In genomic region chr19:17528610-17529009, GRCh38 we compare ENCODE assay signal across 18 cellular contexts. TPM values are rescaled to one million over a fixed set of nuclear protein-coding genes. Genes with fewer than 3 reads are reported as not detected.
A peak's percentile ranks its signal among the peaks of the same experiment; 100 is the strongest.
DNase-seq lines count a peak whose midpoint lies in the region; ATAC-seq, FAIRE-seq and TF ChIP-seq lines count a peak whose summit lies in the region.
"Had no signal": no experiment of that assay in that cellular context is flagged by ENCODE, and none has a peak within 500 bp of the region (broad histone marks: within the 10 kb centered on the region; RNA-seq: fewer than 3 reads in every experiment).

No MANE protein-coding gene starts in this region.

- no TSS peak for BruUV-seq in HepG2 (replicated peaks; lab: Mats Ljungman, UMichigan)

- H4K20me1 ChIP-seq in HepG2 (ENCODE audit: insufficient read depth, low read length) (no peaks in the 10 kb centered on the region), OCI-LY1 (ENCODE audit: insufficient read depth, low read length) (no peaks in the 10 kb centered on the region)

- no peak overlapping the region for H3K4me3 Mint-ChIP-seq in glutamatergic neuron (ENCODE audit: unreplicated experiment)
- H3K4me3 Mint-ChIP-seq in stimulated activated naive B cell treated with anti-CD40 and anti-IgM and Interleukin-4, amounts not matched to agents 10 μg/mL and 1 μg/mL and 100 μg/mL, for 72 hours = peak overlapping the region; percentile 87 to 90
- H3K4me3 Mint-ChIP-seq: H9 had no signal

- H3K36me3 ChIP-seq in HepG2 (replicated peaks in 1 of 2; ENCODE audit: control insufficient read depth in 1 of 2, insufficient read depth in 2 of 2, low read length in 2 of 2) (no peaks in the 10 kb centered on the region), right lobe of liver (no peaks in the 10 kb centered on the region), OCI-LY1 (ENCODE audit: insufficient read depth, low read length) (peaks cover 11% of the 10 kb centered on the region), aorta (ENCODE audit: control insufficient read depth in 1 of 2, insufficient read depth in 2 of 2, low read length in 1 of 2) (no peaks in the 10 kb centered on the region)

- H3K27ac ChIP-seq in HepG2 (ENCODE audit: extremely low read length, insufficient read depth, low read length) = no peak overlapping the region
- no peak overlapping the region for H3K27ac ChIP-seq in right lobe of liver
- H3K27ac ChIP-seq in OCI-LY1 (ENCODE audit: low read depth, low read length, poor library complexity, severe bottlenecking) = peak overlapping the region; percentile 71
- H3K27ac ChIP-seq in aorta (ENCODE audit: low read depth in 1 of 2, low read length in 2 of 2) = no peak overlapping the region
- H3K27ac ChIP-seq: A549 had no signal

- CTCF ChIA-PET in HepG2 (lab: Yijun Ruan, JAX; ENCODE audit: low intra/inter-chr PET ratio, low total read pairs) = no interaction called here

- H3K36me3 Mint-ChIP-seq in glutamatergic neuron (ENCODE audit: unreplicated experiment) = peaks cover 7% of the 10 kb centered on the region
- H3K36me3 Mint-ChIP-seq in stimulated activated naive B cell treated with anti-CD40 and anti-IgM and Interleukin-4, amounts not matched to agents 10 μg/mL and 1 μg/mL and 100 μg/mL, for 72 hours = peaks cover 34 to 53% of the 10 kb centered on the region in 2 donors

- in situ Hi-C loops in HepG2 (cut with HindIII; ENCODE audit: extremely low pct_ligation_motif_present, low pct_unique_long_range_greater_than_20kb) = no loop called here

- TF ChIP-seq POLR2A in HepG2 (IDR thresholded peaks at IDR 0.05; ENCODE audit: insufficient read depth in 1 of 2, low read depth in 2 of 2, low read length in 2 of 2) = no peak
- TF ChIP-seq POLR2A in right lobe of liver (IDR thresholded peaks at IDR 0.05) = no peak

- intact Hi-C loops in HepG2 (cut with micrococcal nuclease; ENCODE audit: unreplicated experiment) (no loop called here), right lobe of liver (cut with DNase I) (no loop called here), aorta (cut with DNase I) (no loop called here)

- H3K9me3 Mint-ChIP-seq in glutamatergic neuron (ENCODE audit: unreplicated experiment) = peaks cover 3% of the 10 kb centered on the region
- H3K9me3 Mint-ChIP-seq in stimulated activated naive B cell treated with anti-CD40 and anti-IgM and Interleukin-4, amounts not matched to agents 10 μg/mL and 1 μg/mL and 100 μg/mL, for 72 hours = peaks cover 7 to 8% of the 10 kb centered on the region in 2 donors

- no peaks in the 10 kb centered on the region for H3K4me1 Mint-ChIP-seq in glutamatergic neuron (ENCODE audit: low read depth, unreplicated experiment)
- H3K4me1 Mint-ChIP-seq in stimulated activated naive B cell treated with anti-CD40 and anti-IgM and Interleukin-4, amounts not matched to agents 10 μg/mL and 1 μg/mL and 100 μg/mL, for 72 hours = peaks cover 43 to 75% of the 10 kb centered on the region in 2 donors

- H3K79me2 ChIP-seq in HepG2 (ENCODE audit: insufficient read depth, low read length) (no peaks in the 10 kb centered on the region), OCI-LY1 (ENCODE audit: insufficient read depth, low read length) (no peaks in the 10 kb centered on the region)

- H3K4me1 ChIP-seq in HepG2 (ENCODE audit: insufficient read depth, low read length) (peaks cover 24% of the 10 kb centered on the region), right lobe of liver (no peaks in the 10 kb centered on the region), OCI-LY1 (ENCODE audit: insufficient read depth, low read length, severe bottlenecking) (peaks cover 43% of the 10 kb centered on the region), aorta (ENCODE audit: control insufficient read depth in 1 of 2, insufficient read depth in 2 of 2, low read length in 2 of 2) (no peaks in the 10 kb centered on the region)

- POLR2A ChIA-PET in HepG2 (lab: Yijun Ruan, JAX) = interaction anchor here (2.4 kb wide), 1 partner anchor 17 kb away, joined by 13 read pairs; the partner anchor contains the start of gene PGLS

- ATAC-seq in HepG2 (no peak), right lobe of liver (no peak), aorta (ENCODE audit: low FRiP score) (no peak)
- ATAC-seq in stimulated activated naive B cell treated with anti-CD40 and anti-IgM and Interleukin-4, amounts not matched to agents 10 μg/mL and 1 μg/mL and 100 μg/mL, for 72 hours (replicated peaks) = no peak
- ATAC-seq: A549 had no signal

- peaks cover 6% of the 10 kb centered on the region for H3K27me3 Mint-ChIP-seq in glutamatergic neuron (ENCODE audit: unreplicated experiment)
- no peaks in the 10 kb centered on the region for H3K27me3 Mint-ChIP-seq in stimulated activated naive B cell treated with anti-CD40 and anti-IgM and Interleukin-4, amounts not matched to agents 10 μg/mL and 1 μg/mL and 100 μg/mL, for 72 hours

- no peak overlapping the region for H3K9ac ChIP-seq in HepG2 (ENCODE audit: insufficient read depth, low read depth, low read length)
- no peak overlapping the region for H3K9ac ChIP-seq in OCI-LY1 (ENCODE audit: low read length)

- TF ChIP-seq EP300 in HepG2 (IDR thresholded peaks at IDR 0.05; ENCODE audit: low read depth in 2 of 2, low read length in 2 of 2) (no peak), HepG2 (CRISPR knock-in tag; IDR thresholded peaks at IDR 0.05; ENCODE audit: borderline replicate concordance) (no peak)

- H3K9me3 ChIP-seq in HepG2 (ENCODE audit: low read length) = no peaks in the 10 kb centered on the region
- H3K9me3 ChIP-seq in right lobe of liver = no peaks in the 10 kb centered on the region
- H3K9me3 ChIP-seq in OCI-LY1 (ENCODE audit: low read length) = no peaks in the 10 kb centered on the region
- H3K9me3 ChIP-seq in aorta (ENCODE audit: control insufficient read depth, low read length) = peaks cover 4% of the 10 kb centered on the region
- H3K9me3 ChIP-seq: A549 had no signal

- H3K4me2 ChIP-seq in HepG2 (ENCODE audit: low read depth, low read length) (no peak overlapping the region), OCI-LY1 (ENCODE audit: low read length) (no peak overlapping the region)
- H3K4me2 ChIP-seq: A549 had no signal

- DNase-seq in HepG2 (ENCODE audit: low spot score) = no peak
- no peak for DNase-seq in right lobe of liver
- DNase-seq in glutamatergic neuron = no peak
- no peak for DNase-seq in stimulated activated naive B cell treated with anti-CD40 and anti-IgM and Interleukin-4, amounts not matched to agents 10 μg/mL and 1 μg/mL and 100 μg/mL, for 72 hours
- DNase-seq in iPS-NIHi7 (ENCODE audit: extremely low spot score) = no peak
- no peak for DNase-seq in stimulated activated CD4-positive, alpha-beta T cell treated with anti-CD3 and anti-CD28 coated beads, Interleukin-15, amount 100 ng/mL, for 24 hours
- DNase-seq in aorta = no peak
- DNase-seq: COR-L47, EL, H9, NCI-H1105 treated with DMSO at 0.1 percent for 48 hours, NCI-H187, NCI-H226, NCI-H524 treated with DMSO at 0.1 percent for 48 hours, SIG-M5 had no signal

- H3K27ac Mint-ChIP-seq in glutamatergic neuron (ENCODE audit: unreplicated experiment) = peak overlapping the region; percentile 33
- peak overlapping the region; percentile 73 for H3K27ac Mint-ChIP-seq in stimulated activated naive B cell treated with anti-CD40 and anti-IgM and Interleukin-4, amounts not matched to agents 10 μg/mL and 1 μg/mL and 100 μg/mL, for 72 hours
- H3K27ac Mint-ChIP-seq: H9 had no signal

- no peak for TF ChIP-seq CTCF in HepG2 (CRISPR knock-in tag; IDR thresholded peaks at IDR 0.05)
- no peak for TF ChIP-seq CTCF in right lobe of liver (IDR thresholded peaks at IDR 0.05)
- no peak for TF ChIP-seq CTCF in OCI-LY1 (IDR thresholded peaks at IDR 0.05; ENCODE audit: low read length)
- no peak for TF ChIP-seq CTCF in glutamatergic neuron (IDR thresholded peaks at IDR 0.05; ENCODE audit: partially characterized antibody, unreplicated experiment)

- H3K27me3 ChIP-seq in HepG2 (ENCODE audit: control insufficient read depth in 1 of 2, insufficient read depth in 2 of 2, low read length in 2 of 2) = peaks cover 1 to 11% of the 10 kb centered on the region in 2 experiments; a peak in 2 of 5 replicates
- H3K27me3 ChIP-seq in right lobe of liver = no peaks in the 10 kb centered on the region
- H3K27me3 ChIP-seq in OCI-LY1 (ENCODE audit: insufficient read depth, low read length) = no peaks in the 10 kb centered on the region
- no peaks in the 10 kb centered on the region for H3K27me3 ChIP-seq in aorta (ENCODE audit: control insufficient read depth in 1 of 2, insufficient read depth in 2 of 2, low read length in 1 of 2)

- no peak overlapping the region for H3K4me3 ChIP-seq in HepG2 (replicated peaks in 1 of 3; ENCODE audit: insufficient read depth in 1 of 3, low read depth in 2 of 3, low read length in 3 of 3)
- no peak overlapping the region for H3K4me3 ChIP-seq in right lobe of liver
- H3K4me3 ChIP-seq in OCI-LY1 (ENCODE audit: low read depth, low read length, poor library complexity, severe bottlenecking) = no peak overlapping the region
- no peak overlapping the region for H3K4me3 ChIP-seq in aorta (ENCODE audit: low read length in 2 of 2)
- H3K4me3 ChIP-seq: A549 had no signal

- H2AFZ ChIP-seq in HepG2 (ENCODE audit: low read length) (no peak overlapping the region), OCI-LY1 (ENCODE audit: low read length) (no peak overlapping the region)

- 86% methylated on average over 1 of the region's 3 CpGs for WGBS in HepG2 (ENCODE audit: low lambda C conversion rate)
- WGBS in right lobe of liver (ENCODE audit: insufficient coverage, low coverage, low lambda C conversion rate, missing lambda C conversion rate) = 100% methylated on average over 1 of the region's 3 CpGs
- 96 to 97% methylated on average over 3 of the region's 3 CpGs for WGBS in aorta, 2 donors

- TF ChIP-seq RAD21 in HepG2 (CRISPR knock-in tag; IDR thresholded peaks at IDR 0.05) = no peak

- H3K9me2 ChIP-seq in OCI-LY1 (ENCODE audit: low read depth, low read length) = no peaks in the 10 kb centered on the region

- FAIRE-seq in HepG2 (lab: Jason Lieb, UNC) = no peak
- FAIRE-seq: A549, GM19239 had no signal

- no peaks in the 10 kb centered on the region for H3F3A ChIP-seq in OCI-LY1 (ENCODE audit: insufficient read depth, low read length)

RNA-seq across cellular contexts. Expression of gene PGLS, which starts 17.2 kb away (rescaled TPM):
- 33.8 and 36.7 TPM in 2 replicates for total RNA-seq in HepG2 (2016; rRNA removed; fragmentation: Illumina TruSeq; extraction: Trizol)
- 28.7 and 30.6 TPM in 2 replicates for total RNA-seq in HepG2 (2016; cell fraction: cytosol; rRNA removed; fragmentation: Illumina TruSeq; extraction: Trizol; ENCODE audit: low read depth)
- total RNA-seq in HepG2 (2016; cell fraction: insoluble cytoplasmic fraction; rRNA removed; fragmentation: Illumina TruSeq; extraction: Trizol) = 31.6 and 33.6 TPM in 2 replicates
- total RNA-seq in HepG2 (2016; cell fraction: membrane; rRNA removed; fragmentation: Illumina TruSeq; extraction: Trizol) = 36.0 and 41.5 TPM in 2 replicates
- total RNA-seq in HepG2 (2016; cell fraction: nucleus; rRNA removed; fragmentation: Illumina TruSeq; extraction: Trizol) = 18.4 and 23.5 TPM in 2 replicates
- 43.8 and 49.1 TPM in 2 replicates for polyA plus RNA-seq in HepG2 (2011; rRNA removed)
- polyA plus RNA-seq in HepG2 (2011; cell fraction: cytosol; rRNA removed) = 33.3 and 59.8 TPM in 2 replicates
- 74.2 and 74.7 TPM in 2 replicates for polyA plus RNA-seq in HepG2 (2011; cell fraction: nucleus; rRNA removed)
- polyA plus RNA-seq in HepG2 (2012) = 26.9 and 37.3 TPM in 2 replicates
- polyA plus RNA-seq in HepG2 (2016; cell fraction: cytosol; fragmentation: Illumina TruSeq; extraction: Trizol; ENCODE audit: low read depth) = 48.8 and 52.7 TPM in 2 replicates
- polyA plus RNA-seq in HepG2 (2016; cell fraction: insoluble cytoplasmic fraction; fragmentation: Illumina TruSeq; extraction: Trizol; ENCODE audit: low read depth) = 50.4 and 56.4 TPM in 2 replicates
- 55.3 and 57.7 TPM in 2 replicates for polyA plus RNA-seq in HepG2 (2016; cell fraction: membrane; fragmentation: Illumina TruSeq; extraction: Trizol; ENCODE audit: low read depth)
- 47.8 and 49.3 TPM in 2 replicates for polyA plus RNA-seq in HepG2 (2016; cell fraction: nucleus; fragmentation: Illumina TruSeq; extraction: Trizol; ENCODE audit: insufficient read depth, low read depth)
- polyA minus RNA-seq in HepG2 (2011; rRNA and poly(A)+ RNA removed; ENCODE audit: low replicate concordance) = 83.1 and 129 TPM in 2 replicates
- polyA minus RNA-seq in HepG2 (2011; cell fraction: cytosol; rRNA and poly(A)+ RNA removed) = 36.2 and 38.6 TPM in 2 replicates
- 19.7 and 23.1 TPM in 2 replicates for polyA minus RNA-seq in HepG2 (2011; cell fraction: nucleus; rRNA and poly(A)+ RNA removed)
- 10 to 100 TPM; 31.7 to 60.0 (median 38.8) TPM for total RNA-seq in right lobe of liver
- 66.0 TPM for total RNA-seq in glutamatergic neuron (ENCODE audit: unreplicated experiment)
- 10 to 100 TPM; 38.0 to 50.6 TPM for total RNA-seq in aorta
- 10 to 100 TPM; 31.7 to 90.6 TPM for polyA plus RNA-seq in aorta

RNA-seq across cellular contexts. Expression of gene COLGALT1, which starts 26.8 kb away (rescaled TPM):
- total RNA-seq in HepG2 (2016; rRNA removed; fragmentation: Illumina TruSeq; extraction: Trizol) (33.3 and 58.0 TPM in 2 replicates), right lobe of liver (10 to 100 TPM; 23.2 to 36.8 (median 31.1) TPM), glutamatergic neuron (ENCODE audit: unreplicated experiment) (74.5 TPM), aorta (10 to 100 TPM; 67.1 to 91.2 TPM)
- 9.3 and 10.3 TPM in 2 replicates for total RNA-seq in HepG2 (2016; cell fraction: cytosol; rRNA removed; fragmentation: Illumina TruSeq; extraction: Trizol; ENCODE audit: low read depth)
- 33.6 and 57.7 TPM in 2 replicates for total RNA-seq in HepG2 (2016; cell fraction: insoluble cytoplasmic fraction; rRNA removed; fragmentation: Illumina TruSeq; extraction: Trizol)
- 32.5 and 35.6 TPM in 2 replicates for total RNA-seq in HepG2 (2016; cell fraction: membrane; rRNA removed; fragmentation: Illumina TruSeq; extraction: Trizol)
- 53.1 and 65.6 TPM in 2 replicates for total RNA-seq in HepG2 (2016; cell fraction: nucleus; rRNA removed; fragmentation: Illumina TruSeq; extraction: Trizol)
- polyA plus RNA-seq in HepG2 (2011; rRNA removed) (196 and 211 TPM in 2 replicates), aorta (10 to 100 TPM; 26.3 to 45.6 TPM)
- 111 and 141 TPM in 2 replicates for polyA plus RNA-seq in HepG2 (2011; cell fraction: cytosol; rRNA removed)
- polyA plus RNA-seq in HepG2 (2011; cell fraction: nucleus; rRNA removed) = 153 and 157 TPM in 2 replicates
- 58.7 and 87.4 TPM in 2 replicates for polyA plus RNA-seq in HepG2 (2012)
- 9.2 and 9.8 TPM in 2 replicates for polyA plus RNA-seq in HepG2 (2016; cell fraction: cytosol; fragmentation: Illumina TruSeq; extraction: Trizol; ENCODE audit: low read depth)
- polyA plus RNA-seq in HepG2 (2016; cell fraction: insoluble cytoplasmic fraction; fragmentation: Illumina TruSeq; extraction: Trizol; ENCODE audit: low read depth) = 35.7 and 38.2 TPM in 2 replicates
- 23.4 and 28.7 TPM in 2 replicates for polyA plus RNA-seq in HepG2 (2016; cell fraction: membrane; fragmentation: Illumina TruSeq; extraction: Trizol; ENCODE audit: low read depth)
- polyA plus RNA-seq in HepG2 (2016; cell fraction: nucleus; fragmentation: Illumina TruSeq; extraction: Trizol; ENCODE audit: insufficient read depth, low read depth) = 111 TPM in 2 replicates
- 360 and 644 TPM in 2 replicates for polyA minus RNA-seq in HepG2 (2011; rRNA and poly(A)+ RNA removed; ENCODE audit: low replicate concordance)
- 74.1 and 77.3 TPM in 2 replicates for polyA minus RNA-seq in HepG2 (2011; cell fraction: cytosol; rRNA and poly(A)+ RNA removed)
- 32.0 and 33.2 TPM in 2 replicates for polyA minus RNA-seq in HepG2 (2011; cell fraction: nucleus; rRNA and poly(A)+ RNA removed)

RNA-seq across cellular contexts. Expression of gene SLC27A1, which starts 58.3 kb away (rescaled TPM):
- total RNA-seq in HepG2 (2016; rRNA removed; fragmentation: Illumina TruSeq; extraction: Trizol) (1.7 and 4.1 TPM in 2 replicates), right lobe of liver (10 to 100 TPM in 1 of 6 experiments, 1 to 10 TPM in 5; 5.1 to 12.3 (median 6.1) TPM), glutamatergic neuron (ENCODE audit: unreplicated experiment) (16.9 TPM), aorta (10 to 100 TPM; 12.0 to 22.2 TPM)
- total RNA-seq in HepG2 (2016; cell fraction: cytosol; rRNA removed; fragmentation: Illumina TruSeq; extraction: Trizol; ENCODE audit: low read depth) = 0.71 and 0.79 TPM in 2 replicates
- 1.7 and 4.7 TPM in 2 replicates for total RNA-seq in HepG2 (2016; cell fraction: insoluble cytoplasmic fraction; rRNA removed; fragmentation: Illumina TruSeq; extraction: Trizol)
- 1.8 and 2.2 TPM in 2 replicates for total RNA-seq in HepG2 (2016; cell fraction: membrane; rRNA removed; fragmentation: Illumina TruSeq; extraction: Trizol)
- total RNA-seq in HepG2 (2016; cell fraction: nucleus; rRNA removed; fragmentation: Illumina TruSeq; extraction: Trizol) = 4.2 and 7.1 TPM in 2 replicates
- polyA plus RNA-seq in HepG2 (2011; rRNA removed) (8.7 and 8.8 TPM in 2 replicates), aorta (10 to 100 TPM in 1 of 2 donors, 1 to 10 TPM in 1; 6.8 to 37.8 TPM)
- polyA plus RNA-seq in HepG2 (2011; cell fraction: cytosol; rRNA removed) = 5.6 and 8.5 TPM in 2 replicates
- 30.2 and 36.7 TPM in 2 replicates for polyA plus RNA-seq in HepG2 (2011; cell fraction: nucleus; rRNA removed)
- polyA plus RNA-seq in HepG2 (2012) = 4.1 and 6.3 TPM in 2 replicates
- 0.52 and 0.53 TPM in 2 replicates for polyA plus RNA-seq in HepG2 (2016; cell fraction: cytosol; fragmentation: Illumina TruSeq; extraction: Trizol; ENCODE audit: low read depth)
- 1.3 and 1.7 TPM in 2 replicates for polyA plus RNA-seq in HepG2 (2016; cell fraction: insoluble cytoplasmic fraction; fragmentation: Illumina TruSeq; extraction: Trizol; ENCODE audit: low read depth)
- polyA plus RNA-seq in HepG2 (2016; cell fraction: membrane; fragmentation: Illumina TruSeq; extraction: Trizol; ENCODE audit: low read depth) = 0.94 and 1.2 TPM in 2 replicates
- 9.9 and 10.8 TPM in 2 replicates for polyA plus RNA-seq in HepG2 (2016; cell fraction: nucleus; fragmentation: Illumina TruSeq; extraction: Trizol; ENCODE audit: insufficient read depth, low read depth)
- polyA minus RNA-seq in HepG2 (2011; rRNA and poly(A)+ RNA removed; ENCODE audit: low replicate concordance) = 1.1 and 18.4 TPM in 2 replicates
- 7.5 and 11.5 TPM in 2 replicates for polyA minus RNA-seq in HepG2 (2011; cell fraction: cytosol; rRNA and poly(A)+ RNA removed)
- polyA minus RNA-seq in HepG2 (2011; cell fraction: nucleus; rRNA and poly(A)+ RNA removed) = 5.5 and 9.3 TPM in 2 replicates
